Comparison of ENCODE assay signal across 23 cellular contexts in the genomic region with DNA sequence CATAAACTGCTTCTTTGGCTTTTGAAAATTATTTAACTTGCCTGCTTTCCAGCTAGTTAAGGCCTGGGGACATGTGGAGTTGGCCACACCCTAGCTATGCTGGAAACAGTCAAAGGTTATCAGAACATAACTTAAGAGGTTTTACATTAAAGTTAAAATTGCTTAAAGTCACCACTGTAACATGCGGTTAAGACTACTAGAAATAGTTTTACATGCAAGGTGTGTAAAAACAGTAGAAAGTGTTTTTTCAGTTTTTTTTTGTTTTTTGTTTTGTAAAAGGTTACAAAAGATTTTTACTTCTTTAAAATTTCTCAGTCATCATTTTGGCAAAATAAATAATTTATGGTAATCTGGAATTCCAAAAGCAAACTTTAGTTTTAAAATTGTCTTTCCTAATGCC.
DNase-seq lines count a peak whose midpoint lies in the region; ATAC-seq, FAIRE-seq and TF ChIP-seq lines count a peak whose summit lies in the region.
"Had no signal": no experiment of that assay in that cellular context is flagged by ENCODE, and none has a peak within 500 bp of the region (broad histone marks: within the 10 kb centered on the region; RNA-seq: fewer than 3 reads in every experiment).

No MANE protein-coding gene starts in this region.

- H3K9me3 ChIP-seq in HEK293 (ENCODE audit: control insufficient read depth, insufficient read depth, low read depth, low read length) (no peaks in the 10 kb centered on the region), spleen (peaks cover 0 to 2% (median 0%) of the 10 kb centered on the region in 8 donors), Caco-2 (no peaks in the 10 kb centered on the region)
- H3K9me3 ChIP-seq: A549 had no signal

- no peak for DNase-seq in left colon
- DNase-seq in spleen: no peak
- no peak for DNase-seq in Caco-2
- no peak for DNase-seq in stimulated activated naive CD8-positive, alpha-beta T cell treated with anti-CD3 and anti-CD28 coated beads, Interleukin-15, Interleukin-2, amounts not matched to agents 100 U/mL and 50 U/mL, for 24 hours
- DNase-seq: AML-193; CD4-positive, alpha-beta T cell; CD8-positive, alpha-beta T cell; DMS 273 treated with DMSO at 0.1 percent for 48 hours; DMS153; DMS53; DMS79; DND-41; EL; GDM1 had no signal

- TF ChIP-seq CTCF in HEK293 (tag by site-specific recombination; IDR thresholded peaks at IDR 0.05) (no peak), spleen (IDR thresholded peaks at IDR 0.05 in 8 of 11, conservative IDR thresholded peaks at IDR 0.05 in 3 of 11) (no peak), Caco-2 (IDR thresholded peaks at IDR 0.05; ENCODE audit: insufficient read depth in 1 of 2, low read depth in 1 of 2, low read length in 1 of 2, severe bottlenecking in 1 of 2, unreplicated experiment in 1 of 2) (no peak)

- peak; percentile 38 for ATAC-seq in left colon
- no peak for ATAC-seq in stimulated activated naive CD8-positive, alpha-beta T cell treated with anti-CD3 and anti-CD28 coated beads, Interleukin-15, Interleukin-2, amounts not matched to agents 100 U/mL and 50 U/mL, for 24 hours
- ATAC-seq: A549; CD8-positive, alpha-beta T cell had no signal

- intact Hi-C loops in left colon (cut with DNase I, micrococcal nuclease) (no loop called here), spleen (cut with DNase I; ENCODE audit: low total_unique reads) (no loop called here), Caco-2 (cut with micrococcal nuclease; ENCODE audit: unreplicated experiment) (no loop called here)

- no peaks in the 10 kb centered on the region for H3K36me3 ChIP-seq in HEK293 (ENCODE audit: control insufficient read depth in 2 of 2, insufficient read depth in 1 of 2, low read length in 2 of 2)
- H3K36me3 ChIP-seq in spleen: no peaks in the 10 kb centered on the region
- H3K36me3 ChIP-seq in Caco-2 (ENCODE audit: control insufficient read depth, insufficient read depth, low read length): no peaks in the 10 kb centered on the region
- H3K36me3 ChIP-seq: BLaER1 treated with 17β-estradiol and CSF1 and Interleukin-3, amounts not matched to agents 10 nM and 100 nM had no signal

- TF ChIP-seq POLR2A in spleen (IDR thresholded peaks at IDR 0.05): no peak

- no peaks in the 10 kb centered on the region for H3K27me3 Mint-ChIP-seq in Caco-2 (ENCODE audit: insufficient read depth, unreplicated experiment)
- H3K27me3 Mint-ChIP-seq: B cell; CD4-positive, alpha-beta T cell had no signal

- no peak overlapping the region for H3K27ac ChIP-seq in HEK293 (ENCODE audit: extremely low read depth, low read depth, low read length)
- no peak overlapping the region for H3K27ac ChIP-seq in spleen
- H3K27ac ChIP-seq: 22Rv1; A549; BLaER1 treated with 17β-estradiol and CSF1 and Interleukin-3, amounts not matched to agents 10 nM and 100 nM; C4-2B had no signal

- H3K4me3 Mint-ChIP-seq in Caco-2 (ENCODE audit: unreplicated experiment): no peak overlapping the region
- H3K4me3 Mint-ChIP-seq: B cell; CD4-positive, alpha-beta T cell; CD8-positive, alpha-beta T cell had no signal

- H3K4me1 ChIP-seq in HEK293 (ENCODE audit: control insufficient read depth, insufficient read depth, low read length): peaks cover 17% of the 10 kb centered on the region
- no peaks in the 10 kb centered on the region for H3K4me1 ChIP-seq in spleen
- no peaks in the 10 kb centered on the region for H3K4me1 ChIP-seq in Caco-2
- H3K4me1 ChIP-seq: A549; BLaER1 treated with 17β-estradiol and CSF1 and Interleukin-3, amounts not matched to agents 10 nM and 100 nM had no signal

- H3K27me3 ChIP-seq in spleen (replicated peaks in 1 of 7) (no peaks in the 10 kb centered on the region), Caco-2 (replicated peaks; ENCODE audit: control insufficient read depth, insufficient read depth, low read length) (no peaks in the 10 kb centered on the region)
- H3K27me3 ChIP-seq: BLaER1 treated with 17β-estradiol and CSF1 and Interleukin-3, amounts not matched to agents 10 nM and 100 nM had no signal

- POLR2A ChIA-PET in HEK293 (lab: Yijun Ruan, JAX) (no interaction called here), Caco-2 (lab: Charles Lee) (no interaction called here)

- CTCF ChIA-PET in HEK293 (lab: Yijun Ruan, JAX) (interaction anchor here (0.6 to 1.7 kb wide), 4 partner anchors 17 to 268 kb away, joined by 3 to 5 read pairs (median 4); no protein-coding TSS in a partner anchor), Caco-2 (lab: Charles Lee) (no interaction called here)

- 75 to 87% (median 82%) methylated on average over 1 of the region's 1 CpG for WGBS in spleen, 5 donors

- H3K4me3 ChIP-seq in HEK293 (ENCODE audit: low read depth, low read length) (no peak overlapping the region), spleen (no peak overlapping the region), Caco-2 (ENCODE audit: low read depth, low read length) (no peak overlapping the region)
- H3K4me3 ChIP-seq: A549; BLaER1 treated with 17β-estradiol and CSF1 and Interleukin-3, amounts not matched to agents 10 nM and 100 nM had no signal

- peak; percentile 21 for FAIRE-seq in colon (lab: Jason Lieb, UNC)
- FAIRE-seq: GM12891, GM19239 had no signal

- H3K4me1 Mint-ChIP-seq in Caco-2 (ENCODE audit: low read depth, unreplicated experiment): no peaks in the 10 kb centered on the region
- H3K4me1 Mint-ChIP-seq: B cell had no signal

- H3K36me3 Mint-ChIP-seq in Caco-2 (ENCODE audit: insufficient read depth, unreplicated experiment): no peaks in the 10 kb centered on the region
- H3K36me3 Mint-ChIP-seq: CD8-positive, alpha-beta T cell had no signal

- BruUV-seq in Caco-2 (replicated peaks; lab: Mats Ljungman, UMichigan): no TSS peak

- H3K9me3 Mint-ChIP-seq in Caco-2 (ENCODE audit: unreplicated experiment): no peaks in the 10 kb centered on the region
- H3K9me3 Mint-ChIP-seq: CD4-positive, alpha-beta T cell; CD8-positive, alpha-beta T cell had no signal

- H3K27ac Mint-ChIP-seq in Caco-2 (ENCODE audit: unreplicated experiment): no peak overlapping the region
- H3K27ac Mint-ChIP-seq: B cell; CD4-positive, alpha-beta T cell; CD8-positive, alpha-beta T cell had no signal

TF ChIP-seq in HEK293, 187 proteins besides CTCF, POLR2A, EP300 and RAD21 (continues in another document):
- TF ChIP-seq ZBTB48 (tag by site-specific recombination; IDR thresholded peaks at IDR 0.05) (no peak), ZSCAN4 (tag by site-specific recombination; IDR thresholded peaks at IDR 0.05) (no peak), ZNF157 (tag by site-specific recombination; IDR thresholded peaks at IDR 0.05) (no peak), KLF7 (tag by site-specific recombination; IDR thresholded peaks at IDR 0.05; ENCODE audit: borderline replicate concordance) (0 out of 2 replicates have a peak, but pooled peaks have one; percentile 29), ZNF555 (tag by site-specific recombination; conservative IDR thresholded peaks at IDR 0.05) (no peak), ZNF704 (tag by site-specific recombination; IDR thresholded peaks at IDR 0.05) (no peak), ZNF114 (tag by site-specific recombination; IDR thresholded peaks at IDR 0.05) (no peak)
- TF ChIP-seq, protein P1, sequence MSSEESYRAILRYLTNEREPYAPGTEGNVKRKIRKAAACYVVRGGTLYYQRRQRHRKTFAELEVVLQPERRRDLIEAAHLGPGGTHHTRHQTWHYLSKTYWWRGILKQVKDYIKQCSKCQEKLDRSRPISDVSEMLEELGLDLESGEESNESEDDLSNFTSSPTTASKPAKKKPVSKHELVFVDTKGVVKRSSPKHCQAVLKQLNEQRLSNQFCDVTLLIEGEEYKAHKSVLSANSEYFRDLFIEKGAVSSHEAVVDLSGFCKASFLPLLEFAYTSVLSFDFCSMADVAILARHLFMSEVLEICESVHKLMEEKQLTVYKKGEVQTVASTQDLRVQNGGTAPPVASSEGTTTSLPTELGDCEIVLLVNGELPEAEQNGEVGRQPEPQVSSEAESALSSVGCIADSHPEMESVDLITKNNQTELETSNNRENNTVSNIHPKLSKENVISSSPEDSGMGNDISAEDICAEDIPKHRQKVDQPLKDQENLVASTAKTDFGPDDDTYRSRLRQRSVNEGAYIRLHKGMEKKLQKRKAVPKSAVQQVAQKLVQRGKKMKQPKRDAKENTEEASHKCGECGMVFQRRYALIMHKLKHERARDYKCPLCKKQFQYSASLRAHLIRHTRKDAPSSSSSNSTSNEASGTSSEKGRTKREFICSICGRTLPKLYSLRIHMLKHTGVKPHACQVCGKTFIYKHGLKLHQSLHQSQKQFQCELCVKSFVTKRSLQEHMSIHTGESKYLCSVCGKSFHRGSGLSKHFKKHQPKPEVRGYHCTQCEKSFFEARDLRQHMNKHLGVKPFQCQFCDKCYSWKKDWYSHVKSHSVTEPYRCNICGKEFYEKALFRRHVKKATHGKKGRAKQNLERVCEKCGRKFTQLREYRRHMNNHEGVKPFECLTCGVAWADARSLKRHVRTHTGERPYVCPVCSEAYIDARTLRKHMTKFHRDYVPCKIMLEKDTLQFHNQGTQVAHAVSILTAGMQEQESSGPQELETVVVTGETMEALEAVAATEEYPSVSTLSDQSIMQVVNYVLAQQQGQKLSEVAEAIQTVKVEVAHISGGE (tag by site-specific recombination; conservative IDR thresholded peaks at IDR 0.05; ENCODE audit: low read depth): no peak
